ENCODE assay signal across 13 cellular contexts in the genomic region with DNA sequence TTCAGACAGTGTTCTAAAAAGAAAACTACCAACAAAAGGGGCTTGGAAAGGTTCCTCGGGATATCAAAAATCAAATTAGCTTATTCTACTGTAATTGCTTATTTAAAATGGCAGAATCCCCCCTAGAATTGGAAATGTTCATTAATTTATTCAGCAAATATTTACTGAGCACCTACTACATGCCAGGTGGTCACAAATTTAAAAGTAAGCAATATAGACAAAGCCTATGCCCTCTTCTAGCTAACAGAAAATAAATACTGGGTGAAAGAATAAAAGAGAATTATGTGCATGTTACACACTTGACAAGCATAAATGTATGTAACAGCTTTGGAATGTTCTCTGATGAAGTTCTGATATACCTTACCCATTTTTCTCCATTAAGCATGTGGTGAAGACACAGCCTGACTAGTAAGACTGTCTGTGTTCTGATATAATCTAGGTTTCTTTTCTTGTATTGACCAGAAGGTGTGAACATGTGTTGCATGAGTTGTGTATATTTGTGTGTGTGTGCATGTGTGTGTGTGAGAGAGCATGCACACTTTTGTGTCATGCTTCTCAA.
DNase-seq lines count a peak whose midpoint lies in the region; ATAC-seq and TF ChIP-seq lines count a peak whose summit lies in the region.
"Had no signal": no experiment of that assay in that cellular context is flagged by ENCODE, and none has a peak within 500 bp of the region (broad histone marks: within the 10 kb centered on the region; RNA-seq: fewer than 3 reads in every experiment).

No MANE protein-coding gene starts in this region.

- peak overlapping the region; percentile 75; the same call in 1 of the 2 replicates for H3K4ac ChIP-seq in IMR-90 (ENCODE audit: low read depth, low read length)

- no peak for TF ChIP-seq POLR2A in IMR-90 (IDR thresholded peaks at IDR 0.05; ENCODE audit: low read depth, low read length)

- peaks cover 2% of the 10 kb centered on the region for H3K9me3 Mint-ChIP-seq in nephron progenitor cell
- H3K9me3 Mint-ChIP-seq in activated CD8-positive, alpha-beta memory T cell treated with anti-CD3 and anti-CD28 coated beads, Interleukin-2, amount 10 ng/mL, durations not matched to agents 7 days and 5 days (ENCODE audit: low read depth): no peaks in the 10 kb centered on the region
- H3K9me3 Mint-ChIP-seq: effector memory CD8-positive, alpha-beta T cell had no signal

- WGBS in IMR-90 (ENCODE audit: extremely low coverage in 2 of 2, insufficient read length in 1 of 2), 2 experiments: no CpG with 5 or more reads among the region's 1 CpG
- WGBS in mammary epithelial cell (ENCODE audit: low coverage, missing lambda C conversion rate): 100% methylated on average over 1 of the region's 1 CpG

- TF ChIP-seq RAD21 in IMR-90 (IDR thresholded peaks at IDR 0.05; ENCODE audit: low read length): no peak

- no peaks in the 10 kb centered on the region for H3K79me2 ChIP-seq in mammary epithelial cell (ENCODE audit: insufficient read depth, low read length)

- H2BK20ac ChIP-seq in IMR-90 (ENCODE audit: low read depth, low read length): peak overlapping the region; percentile 94; the same call in 1 of the 2 replicates

- TF ChIP-seq CTCF in 22Rv1 (IDR thresholded peaks at IDR 0.05) (no peak), IMR-90 (conservative IDR thresholded peaks at IDR 0.05; ENCODE audit: low read depth, low read length) (no peak), mammary epithelial cell (conservative IDR thresholded peaks at IDR 0.05 in 1 of 2, IDR thresholded peaks at IDR 0.05 in 1 of 2; ENCODE audit: extremely low read depth in 1 of 2, insufficient read depth in 1 of 2, low read depth in 1 of 2, low read length in 2 of 2) (no peak), nephron progenitor cell (IDR thresholded peaks at IDR 0.05) (no peak)

- H3K4me2 ChIP-seq in IMR-90 (ENCODE audit: low read depth, low read length) (no peak overlapping the region; the same call in 1 of the 2 replicates), mammary epithelial cell (ENCODE audit: insufficient read depth, low read depth, low read length) (no peak overlapping the region)

- peak overlapping the region; percentile 43 to 91 for H4K8ac ChIP-seq in IMR-90 (ENCODE audit: low read depth in 2 of 2, low read length in 2 of 2)

- no peaks in the 10 kb centered on the region for H3K27me3 ChIP-seq in IMR-90 (ENCODE audit: control insufficient read depth, insufficient read depth, low read length)
- H3K27me3 ChIP-seq in mammary epithelial cell (ENCODE audit: insufficient read depth, low read length): no peaks in the 10 kb centered on the region
- H3K27me3 ChIP-seq: tibial nerve had no signal

- peak overlapping the region; percentile 64; the same call in 2 of the 3 replicates for H2BK15ac ChIP-seq in IMR-90 (ENCODE audit: low read depth, low read length)

- peak overlapping the region; percentile 74 for H3K14ac ChIP-seq in IMR-90 (replicated peaks; ENCODE audit: low read depth, low read length)

- CTCF ChIA-PET in IMR-90 (lab: Yijun Ruan, JAX) (interaction anchor here (0.8 kb wide), 1 partner anchor 197 kb away, joined by 3 read pairs; no protein-coding TSS in a partner anchor), mammary epithelial cell (lab: Charles Lee; ENCODE audit: low non-redundant PET) (no interaction called here)
- CTCF ChIA-PET in activated CD8-positive, alpha-beta memory T cell treated with anti-CD3 and anti-CD28 coated beads, Interleukin-2, amount 10 ng/mL, durations not matched to agents 7 days and 5 days (lab: Charles Lee): interaction anchor here (1.4 kb wide), 1 partner anchor 9 kb away, joined by 3 read pairs; no protein-coding TSS in a partner anchor

- in situ Hi-C loops in IMR-90 (cut with MboI; ENCODE audit: low sequenced_read_pairs) (no loop called here), mammary epithelial cell (cut with MboI; ENCODE audit: low sequenced_read_pairs in 2 of 2) (no loop called here)

- peak overlapping the region; percentile 71; the same call in 1 of the 2 replicates for H3K18ac ChIP-seq in IMR-90 (ENCODE audit: low read depth, low read length)

- intact Hi-C loops in IMR-90 (cut with micrococcal nuclease) (loop anchor here (2.0 to 5.0 kb wide), 3 partner anchors 70 to 606 kb away; partner anchors contain the start of gene CITED2), mammary epithelial cell (cut with micrococcal nuclease) (loop anchor here (5.0 kb wide), 1 partner anchor 609 kb away; the partner anchor contains the start of gene CITED2)

- no peak overlapping the region for H3K4me3 Mint-ChIP-seq in nephron progenitor cell
- H3K4me3 Mint-ChIP-seq in activated CD8-positive, alpha-beta memory T cell treated with anti-CD3 and anti-CD28 coated beads, Interleukin-2, amount 10 ng/mL, durations not matched to agents 7 days and 5 days: no peak overlapping the region
- H3K4me3 Mint-ChIP-seq: effector memory CD8-positive, alpha-beta T cell had no signal

- H3K4me1 ChIP-seq in IMR-90 (ENCODE audit: control insufficient read depth, insufficient read depth, low read length) (peaks cover 30% of the 10 kb centered on the region), mammary epithelial cell (ENCODE audit: insufficient read depth, low read length) (peaks cover 32% of the 10 kb centered on the region)

- H3K27me3 Mint-ChIP-seq in nephron progenitor cell (ENCODE audit: low read depth, poor library complexity): no peaks in the 10 kb centered on the region
- H3K27me3 Mint-ChIP-seq in activated CD8-positive, alpha-beta memory T cell treated with anti-CD3 and anti-CD28 coated beads, Interleukin-2, amount 10 ng/mL, durations not matched to agents 7 days and 5 days: peaks cover 4% of the 10 kb centered on the region

- no peaks in the 10 kb centered on the region for H3K9me3 ChIP-seq in IMR-90 (ENCODE audit: control insufficient read depth, insufficient read depth, low read length)
- H3K9me3 ChIP-seq in mammary epithelial cell (replicated peaks; ENCODE audit: insufficient read depth, low read length): no peaks in the 10 kb centered on the region
- H3K9me3 ChIP-seq: tibial nerve had no signal

- H2BK120ac ChIP-seq in IMR-90 (ENCODE audit: low read depth, low read length): peak overlapping the region; percentile 88

- H3K9ac ChIP-seq in IMR-90 (ENCODE audit: low read depth, low read length) (no peak overlapping the region), mammary epithelial cell (ENCODE audit: insufficient read depth, low read length) (no peak overlapping the region)

- peak overlapping the region; percentile 64; the same call in 1 of the 2 replicates for H3K56ac ChIP-seq in IMR-90 (ENCODE audit: extremely low read depth, insufficient read depth, low read length)

- H3K27ac Mint-ChIP-seq in nephron progenitor cell: peak overlapping the region; percentile 83
- H3K27ac Mint-ChIP-seq in activated CD8-positive, alpha-beta memory T cell treated with anti-CD3 and anti-CD28 coated beads, Interleukin-2, amount 10 ng/mL, durations not matched to agents 7 days and 5 days: no peak overlapping the region
- H3K27ac Mint-ChIP-seq: effector memory CD8-positive, alpha-beta T cell had no signal

- peak overlapping the region; percentile 92 for H4K91ac ChIP-seq in IMR-90 (ENCODE audit: insufficient read depth, low read depth, low read length)

- H3K36me3 Mint-ChIP-seq in nephron progenitor cell (ENCODE audit: low read depth): no peaks in the 10 kb centered on the region
- H3K36me3 Mint-ChIP-seq in activated CD8-positive, alpha-beta memory T cell treated with anti-CD3 and anti-CD28 coated beads, Interleukin-2, amount 10 ng/mL, durations not matched to agents 7 days and 5 days: no peaks in the 10 kb centered on the region

- H2AFZ ChIP-seq in IMR-90 (replicated peaks; ENCODE audit: low read length, poor library complexity) (no peak overlapping the region), mammary epithelial cell (ENCODE audit: low read depth, low read length) (no peak overlapping the region)

- H3K4me3 ChIP-seq in IMR-90 (ENCODE audit: insufficient read depth, low read depth, low read length): no peak overlapping the region
- no peak overlapping the region for H3K4me3 ChIP-seq in mammary epithelial cell (replicated peaks in 1 of 3; ENCODE audit: insufficient read depth in 1 of 3, low read depth in 2 of 3, low read length in 3 of 3)
- H3K4me3 ChIP-seq: tibial nerve had no signal

- H2AK5ac ChIP-seq in IMR-90 (ENCODE audit: low read depth, low read length): peak overlapping the region; percentile 85

- peak overlapping the region; percentile 72; the same call in 1 of the 2 replicates for H4K5ac ChIP-seq in IMR-90 (ENCODE audit: low read depth, low read length)

- no peak overlapping the region for H2AK9ac ChIP-seq in IMR-90 (replicated peaks; ENCODE audit: low read depth, low read length, poor library complexity)

- peak overlapping the region; percentile 87 for H3K27ac ChIP-seq in 22Rv1
- H3K27ac ChIP-seq in IMR-90 (ENCODE audit: insufficient read depth, low read length): no peak overlapping the region
- peak overlapping the region; percentile 4 for H3K27ac ChIP-seq in mammary epithelial cell (ENCODE audit: insufficient read depth, low read depth, low read length)

- H2BK5ac ChIP-seq in IMR-90 (ENCODE audit: low read depth, low read length, poor library complexity, severe bottlenecking): peak overlapping the region; percentile 92

- H3K36me3 ChIP-seq in IMR-90 (ENCODE audit: control insufficient read depth, insufficient read depth, low read length): no peaks in the 10 kb centered on the region
- no peaks in the 10 kb centered on the region for H3K36me3 ChIP-seq in mammary epithelial cell (ENCODE audit: insufficient read depth, low read length)
- H3K36me3 ChIP-seq: tibial nerve had no signal

- dilution Hi-C loops in IMR-90 (cut with HindIII; ENCODE audit: low sequenced_read_pairs, unreplicated experiment): no loop called here
- dilution Hi-C loops in mammary epithelial cell (cut with HindIII; ENCODE audit: low sequenced_read_pairs): no loop called here

- POLR2A ChIA-PET in IMR-90 (lab: Charles Lee; ENCODE audit: unreplicated experiment): interaction anchor here (0.7 to 1.0 kb wide), 2 partner anchors 71 to 607 kb away, joined by 3 to 4 read pairs; partner anchors contain the start of gene CITED2

- no peaks in the 10 kb centered on the region; the same call in 1 of the 2 replicates for H3K9me1 ChIP-seq in IMR-90 (ENCODE audit: insufficient read depth, low read length)

- BruUV-seq in IMR-90 (replicated peaks; lab: Mats Ljungman, UMichigan) (no TSS peak), mammary epithelial cell (replicated peaks; lab: Mats Ljungman, UMichigan) (no TSS peak)

- ATAC-seq in IMR-90 (ENCODE audit: low read depth): no peak
- ATAC-seq in activated CD8-positive, alpha-beta memory T cell treated with anti-CD3 and anti-CD28 coated beads, Interleukin-2, amount 10 ng/mL, durations not matched to agents 7 days and 5 days: no peak

- peak overlapping the region; percentile 79; the same call in 1 of the 2 replicates for H3K23ac ChIP-seq in IMR-90 (ENCODE audit: low read depth, low read length)

- no peaks in the 10 kb centered on the region for H3K79me1 ChIP-seq in IMR-90 (ENCODE audit: low read depth in 1 of 2, low read length in 2 of 2)

- peaks cover 93% of the 10 kb centered on the region for H3K4me1 Mint-ChIP-seq in nephron progenitor cell
- H3K4me1 Mint-ChIP-seq in activated CD8-positive, alpha-beta memory T cell treated with anti-CD3 and anti-CD28 coated beads, Interleukin-2, amount 10 ng/mL, durations not matched to agents 7 days and 5 days: no peaks in the 10 kb centered on the region

- DNase-seq in IMR-90 (no peak), mammary epithelial cell (no peak), nephron progenitor cell (no peak), iPS-NIHi11 (ENCODE audit: low spot score) (no peak), NCI-H748 (lab: John Stamatoyannopoulos, UW; ENCODE audit: unreplicated experiment) (no peak)
- DNase-seq in activated CD8-positive, alpha-beta memory T cell treated with anti-CD3 and anti-CD28 coated beads, Interleukin-2, amount 10 ng/mL, durations not matched to agents 7 days and 5 days: no peak
- DNase-seq in activated CD8-positive, alpha-beta memory T cell treated with anti-CD3 and anti-CD28 coated beads, Interleukin-2, amount 50 U/mL, for 4 hours: no peak
- DNase-seq: activated T-cell treated with anti-CD3 and anti-CD28 coated beads, Interleukin-2, amount 50 U/mL, for 1 hour; anterior cingulate cortex; effector memory CD8-positive, alpha-beta T cell; Karpas-422 had no signal

- no peaks in the 10 kb centered on the region for H4K20me1 ChIP-seq in IMR-90 (ENCODE audit: insufficient read depth, low read length)
- no peaks in the 10 kb centered on the region for H4K20me1 ChIP-seq in mammary epithelial cell (ENCODE audit: insufficient read depth, low read length)
